In genomic region chr17:48814504-48814903, GRCh38 we compare ENCODE assay signal across 9 cellular contexts. TPM values are rescaled to one million over a fixed set of nuclear protein-coding genes. Genes with fewer than 3 reads are reported as not detected.
DNase-seq lines count a peak whose midpoint lies in the region; ATAC-seq lines count a peak whose summit lies in the region.
"Had no signal": no experiment of that assay in that cellular context is flagged by ENCODE, and none has a peak within 500 bp of the region (broad histone marks: within the 10 kb centered on the region; RNA-seq: fewer than 3 reads in every experiment).

No MANE protein-coding gene starts in this region.

- DNase-seq in D341Med (ENCODE audit: low spot score): peak; percentile 86
- DNase-seq in HuH-7 (ENCODE audit: low spot score): peak; percentile 92
- DNase-seq in T-helper 22 cell (ENCODE audit: low read depth): peak; percentile 12
- peak; percentile 75 to 79 for DNase-seq in T47D (ENCODE audit: low read depth in 1 of 2, low spot score in 1 of 2)
- no peak for DNase-seq in left lobe of liver (ENCODE audit: low spot score)
- DNase-seq in stimulated activated CD8-positive, alpha-beta memory T cell treated with anti-CD3 and anti-CD28 coated beads, Interleukin-15, amount 100 ng/mL, for 1 hour (ENCODE audit: low read depth): peak; percentile 45

- in situ Hi-C loops in T47D (cut with HindIII; ENCODE audit: low pct_unique_long_range_greater_than_20kb, low sequenced_read_pairs): no loop called here

- ATAC-seq in left lobe of liver (peak; percentile 74), HG03457 (IDR thresholded peaks at IDR 0.05; ENCODE audit: unreplicated experiment) (no peak), GM18861 (IDR thresholded peaks at IDR 0.05; ENCODE audit: unreplicated experiment) (no peak)

RNA-seq across cellular contexts. Expression of gene TTLL6, which starts 2.5 kb away (rescaled TPM):
- not detected for total RNA-seq in left lobe of liver
- total RNA-seq: urinary bladder had no signal

RNA-seq across cellular contexts. Expression of gene CALCOCO2, which starts 16.3 kb away (rescaled TPM):
- 66.8 TPM for total RNA-seq in left lobe of liver
